ENCODE assay signal across 2 cellular contexts in the genomic region with DNA sequence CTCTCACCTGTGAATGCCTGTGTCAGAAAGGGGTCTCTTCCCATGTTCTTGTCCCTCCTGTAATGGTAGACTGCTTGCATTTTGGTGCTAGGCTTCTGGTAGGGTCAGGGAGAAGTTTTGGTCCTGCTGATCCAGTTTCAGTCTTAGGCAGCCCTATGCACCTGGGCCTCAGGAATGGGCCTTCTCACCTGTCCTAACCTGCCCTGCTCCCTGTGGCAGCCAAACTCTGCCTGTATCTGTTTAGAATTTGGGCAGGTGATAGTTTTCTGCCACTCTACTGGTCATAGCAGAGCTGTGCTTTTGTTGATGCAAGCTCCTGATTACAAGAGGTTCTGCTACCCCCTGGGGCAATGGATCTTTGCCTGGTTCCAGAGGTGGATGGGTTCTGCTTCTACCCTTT.
TF ChIP-seq lines count a peak whose summit lies in the region.

No MANE protein-coding gene starts in this region.

TF ChIP-seq in GM12891, 5 proteins besides CTCF, POLR2A, EP300 and RAD21:
- TF ChIP-seq POU2F2 (IDR thresholded peaks at IDR 0.05; ENCODE audit: low read depth, low read length) (no peak), PAX5 (IDR thresholded peaks at IDR 0.05; ENCODE audit: insufficient read depth, low read length, severe bottlenecking) (no peak), SPI1 (IDR thresholded peaks at IDR 0.05; ENCODE audit: low read depth, low read length) (no peak), TAF1 (IDR thresholded peaks at IDR 0.05; ENCODE audit: low read depth, low read length) (no peak), POLR2AphosphoS5 (IDR thresholded peaks at IDR 0.05; ENCODE audit: low read depth, low read length) (no peak)

TF ChIP-seq in H1, 55 proteins besides CTCF, POLR2A, EP300 and RAD21:
- no peak for TF ChIP-seq TCF12 (IDR thresholded peaks at IDR 0.05; ENCODE audit: low read depth, low read length)
- no peak for TF ChIP-seq EZH2 (IDR thresholded peaks at IDR 0.05; ENCODE audit: low read depth, low read length, severe bottlenecking)
- TF ChIP-seq BCL11A (IDR thresholded peaks at IDR 0.05; ENCODE audit: low read depth in 2 of 2, low read length in 2 of 2), result no peak
- TF ChIP-seq SAP30 (IDR thresholded peaks at IDR 0.05; ENCODE audit: insufficient read depth, insufficient replicate concordance, low read length), result no peak
- TF ChIP-seq GTF2F1 (IDR thresholded peaks at IDR 0.05; ENCODE audit: borderline replicate concordance, low read depth, low read length), result no peak
- no peak for TF ChIP-seq CHD1 (IDR thresholded peaks at IDR 0.05; ENCODE audit: low read depth, low read length)
- TF ChIP-seq YY1 (IDR thresholded peaks at IDR 0.05; ENCODE audit: low read depth, low read length), result no peak
- no peak for TF ChIP-seq FOSL1 (IDR thresholded peaks at IDR 0.05; ENCODE audit: insufficient read depth, low read depth, low read length)
- no peak for TF ChIP-seq ASH2L (IDR thresholded peaks at IDR 0.05; ENCODE audit: low read length)
- TF ChIP-seq, protein P1, sequence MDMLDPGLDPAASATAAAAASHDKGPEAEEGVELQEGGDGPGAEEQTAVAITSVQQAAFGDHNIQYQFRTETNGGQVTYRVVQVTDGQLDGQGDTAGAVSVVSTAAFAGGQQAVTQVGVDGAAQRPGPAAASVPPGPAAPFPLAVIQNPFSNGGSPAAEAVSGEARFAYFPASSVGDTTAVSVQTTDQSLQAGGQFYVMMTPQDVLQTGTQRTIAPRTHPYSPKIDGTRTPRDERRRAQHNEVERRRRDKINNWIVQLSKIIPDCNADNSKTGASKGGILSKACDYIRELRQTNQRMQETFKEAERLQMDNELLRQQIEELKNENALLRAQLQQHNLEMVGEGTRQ (IDR thresholded peaks at IDR 0.05; ENCODE audit: low read length), result no peak
- TF ChIP-seq POLR2AphosphoS5 (IDR thresholded peaks at IDR 0.05; ENCODE audit: low read depth, low read length), result no peak
- TF ChIP-seq JUND (IDR thresholded peaks at IDR 0.05; ENCODE audit: low read length), result no peak
TF ChIP-seq in H1: peak in this region for 0.
